In the genomic region with DNA sequence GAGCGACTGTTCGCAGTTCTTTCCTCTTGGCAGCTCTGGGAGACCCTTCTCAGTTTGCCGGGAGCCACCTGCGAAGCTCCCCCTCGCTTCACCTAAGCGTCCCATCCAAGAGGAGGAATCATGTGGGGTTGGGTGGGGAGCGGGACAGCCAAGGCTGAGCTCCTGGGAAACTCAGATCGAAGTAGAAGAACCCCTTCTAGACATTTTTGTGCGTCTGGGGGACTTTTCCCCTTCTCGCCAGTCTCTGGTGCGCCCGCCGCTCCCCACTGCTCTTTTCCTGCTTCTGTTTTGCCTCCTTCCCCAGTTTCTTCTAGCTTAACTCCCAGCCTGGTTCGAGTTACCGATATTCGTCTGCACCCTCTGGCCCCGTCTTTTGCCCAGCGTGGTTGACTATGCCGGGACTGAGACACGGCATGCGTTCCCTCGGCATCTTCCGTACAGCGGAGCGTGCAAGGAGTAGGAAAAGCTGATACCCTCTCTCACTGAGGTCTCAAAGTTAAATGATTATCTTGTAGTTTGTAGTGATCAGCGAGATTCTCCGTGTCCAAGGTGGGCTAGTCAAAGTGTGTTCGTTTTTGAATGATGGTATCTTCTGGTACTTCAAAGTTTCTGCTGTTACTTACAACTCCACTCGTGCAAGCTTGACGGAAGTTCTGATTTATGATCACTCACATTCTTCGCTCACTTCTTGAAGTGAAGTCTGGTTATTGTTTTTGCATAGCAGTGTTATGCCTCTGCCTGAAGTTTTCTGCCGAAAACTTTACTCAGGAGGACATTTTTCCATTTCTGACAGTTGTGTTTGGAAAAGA, we compare ENCODE assay signal across 8 cellular contexts. TPM values are rescaled to one million over a fixed set of nuclear protein-coding genes. Genes with fewer than 3 reads are reported as not detected.
DNase-seq lines count a peak whose midpoint lies in the region; ATAC-seq, FAIRE-seq and TF ChIP-seq lines count a peak whose summit lies in the region.

No MANE protein-coding gene starts in this region.

- H3K27ac Mint-ChIP-seq in glutamatergic neuron (ENCODE audit: unreplicated experiment) = peak overlapping the region; percentile 95

- H3K4me3 ChIP-seq in A673 (ENCODE audit: low read depth, low read length, poor library complexity, severe bottlenecking) = peak overlapping the region; percentile 75
- peak overlapping the region; percentile 94 for H3K4me3 ChIP-seq in osteoblast (ENCODE audit: insufficient read depth, low read length)
- peak overlapping the region; percentile 87 to 93 for H3K4me3 ChIP-seq in vagina

- H3K27me3 ChIP-seq in A673 (replicated peaks; ENCODE audit: insufficient read depth, low read depth, low read length, poor library complexity) (no peaks in the 10 kb centered on the region), osteoblast (ENCODE audit: insufficient read depth, low read length) (no peaks in the 10 kb centered on the region), vagina (no peaks in the 10 kb centered on the region)

- H3K79me2 ChIP-seq in osteoblast (ENCODE audit: insufficient read depth, low read length) = peaks cover 59% of the 10 kb centered on the region

- CTCF ChIA-PET in A673 (lab: Charles Lee) = interaction anchor here (0.9 to 1.7 kb wide), 2 partner anchors 318 to 587 kb away, joined by 3 to 6 read pairs; no protein-coding TSS in a partner anchor

- peaks cover 4% of the 10 kb centered on the region for H3K27me3 Mint-ChIP-seq in glutamatergic neuron (ENCODE audit: unreplicated experiment)

- no peaks in the 10 kb centered on the region for H3K36me3 Mint-ChIP-seq in glutamatergic neuron (ENCODE audit: unreplicated experiment)

- peak overlapping the region; percentile 100 for H3K4me3 Mint-ChIP-seq in glutamatergic neuron (ENCODE audit: unreplicated experiment)

- peak; percentile 67 for DNase-seq in A673 (ENCODE audit: low spot score)
- no peak for DNase-seq in GM18507 (ENCODE audit: extremely low spot score, insufficient read length, low read depth)
- DNase-seq in RKO (ENCODE audit: low spot score) = peak; percentile 66
- peak; percentile 48 for DNase-seq in activated naive CD4-positive, alpha-beta T cell treated with anti-CD3 and anti-CD28 coated beads, Interleukin-2, amount 50 U/mL, for 16 hours
- peak; percentile 50 for DNase-seq in glutamatergic neuron
- DNase-seq in osteoblast (ENCODE audit: insufficient read length, low spot score, missing footprints) = peak; percentile 65
- peak in 1 of 2 donors; percentile 89 for DNase-seq in vagina (ENCODE audit: extremely low spot score in 2 of 2)

- no peak for TF ChIP-seq POLR2A in vagina (IDR thresholded peaks at IDR 0.05)

- POLR2A ChIA-PET in A673 (lab: Charles Lee; ENCODE audit: low non-redundant PET) = no interaction called here

- H3K4me1 ChIP-seq in A673 (ENCODE audit: insufficient read depth, low read length, poor library complexity, severe bottlenecking) (peaks cover 7% of the 10 kb centered on the region), osteoblast (ENCODE audit: insufficient read depth, low read length) (peaks cover 30% of the 10 kb centered on the region), vagina (peaks cover 35% of the 10 kb centered on the region)

- peaks cover 6% of the 10 kb centered on the region for H3K4me1 Mint-ChIP-seq in glutamatergic neuron (ENCODE audit: low read depth, unreplicated experiment)

- H2AFZ ChIP-seq in osteoblast (ENCODE audit: low read length) = peak overlapping the region; percentile 100

- peak overlapping the region; percentile 99 for H3K4me2 ChIP-seq in osteoblast (ENCODE audit: insufficient read depth, low read length)

- H3K9me3 ChIP-seq in A673 (ENCODE audit: low read depth, low read length, poor library complexity, severe bottlenecking) (no peaks in the 10 kb centered on the region), osteoblast (ENCODE audit: low read depth, low read length) (no peaks in the 10 kb centered on the region), vagina (no peaks in the 10 kb centered on the region)

- H4K20me1 ChIP-seq in osteoblast (ENCODE audit: insufficient read depth, low read length) = peaks cover 17% of the 10 kb centered on the region

- TF ChIP-seq CTCF in A673 (conservative IDR thresholded peaks at IDR 0.05; ENCODE audit: low read depth, low read length) (no peak), glutamatergic neuron (IDR thresholded peaks at IDR 0.05; ENCODE audit: partially characterized antibody, unreplicated experiment) (no peak), osteoblast (IDR thresholded peaks at IDR 0.05; ENCODE audit: extremely low read depth, low read depth, low read length) (no peak), vagina (IDR thresholded peaks at IDR 0.05) (no peak)

- FAIRE-seq in GM18507 (lab: Jason Lieb, UNC) = peak; percentile 69

- intact Hi-C loops in A673 (cut with micrococcal nuclease; ENCODE audit: unreplicated experiment) = loop anchor here (10.0 kb wide), 1 partner anchor 118 kb away; no protein-coding TSS in a partner anchor
- intact Hi-C loops in vagina (cut with DNase I) = loop anchor here (5.0 kb wide), 1 partner anchor 195 kb away; a partner anchor contains a TSS

- peak; percentile 15 for ATAC-seq in HG03135 (IDR thresholded peaks at IDR 0.05; ENCODE audit: unreplicated experiment)

- H3K36me3 ChIP-seq in A673 (ENCODE audit: insufficient read depth, low read length, poor library complexity, severe bottlenecking) (no peaks in the 10 kb centered on the region), osteoblast (ENCODE audit: insufficient read depth, low read length) (no peaks in the 10 kb centered on the region), vagina (no peaks in the 10 kb centered on the region)

- H3K9me3 Mint-ChIP-seq in glutamatergic neuron (ENCODE audit: unreplicated experiment) = peaks cover 6% of the 10 kb centered on the region

- H3K27ac ChIP-seq in A673 (ENCODE audit: low read depth, low read length, poor library complexity, severe bottlenecking) (peak overlapping the region; percentile 98), osteoblast (ENCODE audit: low read depth, low read length) (peak overlapping the region; percentile 100), vagina (peak overlapping the region; percentile 97)

- no TSS peak for BruUV-seq in A673 (replicated peaks; lab: Mats Ljungman, UMichigan)

RNA-seq across cellular contexts. Expression of a gene that starts 0.7 kb away (rescaled TPM):
- total RNA-seq in A673 (2021) = 10.4 and 12.5 TPM in 2 replicates
- total RNA-seq in glutamatergic neuron (ENCODE audit: unreplicated experiment) = 9.6 TPM
- total RNA-seq in osteoblast = 7.2 and 7.4 TPM in 2 replicates
- total RNA-seq in vagina = 21.1 TPM

RNA-seq across cellular contexts. Expression of a gene that starts 1.1 kb away (rescaled TPM):
- 47.6 and 48.2 TPM in 2 replicates for total RNA-seq in A673 (2021)
- 38.4 TPM for total RNA-seq in glutamatergic neuron (ENCODE audit: unreplicated experiment)
- 41.3 and 44.9 TPM in 2 replicates for total RNA-seq in osteoblast
- 38.3 TPM for total RNA-seq in vagina
